23 cellular contexts compared by ENCODE assay signal in genomic region chr18:23280844-23281243, GRCh38.
"Had no signal": no experiment of that assay in that cellular context is flagged by ENCODE, and none has a peak within 500 bp of the region (broad histone marks: within the 10 kb centered on the region; RNA-seq: fewer than 3 reads in every experiment).

No MANE protein-coding gene starts in this region.

- FAIRE-seq: endometrium, islet of Langerhans, pancreas had no signal

- H3K4me3 ChIP-seq: esophagus muscularis mucosa, gastrocnemius medialis, heart right ventricle, neural progenitor cell, pancreas, smooth muscle cell, suprapubic skin, thyroid gland, upper lobe of left lung had no signal

- H3K4me1 ChIP-seq: gastrocnemius medialis, pancreas, thyroid gland had no signal

- DNase-seq: cortex of kidney; effector memory CD4-positive, alpha-beta T cell; gastrocnemius medialis; heart right ventricle; hypothalamus; kidney glomerular epithelial cell; midbrain; nucleus accumbens; pancreas; right cardiac atrium; stimulated activated CD4-positive, alpha-beta T cell treated with anti-CD3 and anti-CD28 coated beads, Interleukin-4, amount 100 ng/mL, for 1 hour; stimulated activated CD8-positive, alpha-beta memory T cell treated with anti-CD3 and anti-CD28 coated beads, Interleukin-4, amount 100 ng/mL, for 48 hours; stimulated activated naive CD8-positive, alpha-beta T cell treated with anti-CD3 and anti-CD28 coated beads, Interleukin-15, Interleukin-2, amounts not matched to agents 100 U/mL and 50 U/mL, for 24 hours; thyroid gland had no signal

- H3K9ac ChIP-seq: neural progenitor cell had no signal

- H3K4me2 ChIP-seq: neural progenitor cell, smooth muscle cell had no signal

- H3K27ac ChIP-seq: esophagus muscularis mucosa, gastrocnemius medialis, heart right ventricle, neural progenitor cell, pancreas, suprapubic skin, thyroid gland had no signal

- H3K9me3 ChIP-seq: gastrocnemius medialis, pancreas, suprapubic skin, thyroid gland, upper lobe of left lung had no signal

- H3K27me3 ChIP-seq: esophagus muscularis mucosa, gastrocnemius medialis, heart right ventricle, neural progenitor cell, pancreas, suprapubic skin, thyroid gland, upper lobe of left lung had no signal

- ATAC-seq: gastrocnemius medialis; heart right ventricle; natural killer cell treated with Interleukin-12 subunit alpha and Interleukin-12 subunit beta and Interleukin-15 and Interleukin-18, amount 100 ng/mL, for 72 hours; pancreas; stimulated activated effector memory CD8-positive, alpha-beta T cell treated with anti-CD3 and anti-CD28 coated beads, Interleukin-12 subunit alpha, Interleukin-12 subunit beta, amount 100 ng/mL, for 72 hours; stimulated activated naive CD8-positive, alpha-beta T cell treated with anti-CD3 and anti-CD28 coated beads, Interleukin-15, Interleukin-2, amounts not matched to agents 100 U/mL and 50 U/mL, for 24 hours had no signal

- H2AFZ ChIP-seq: neural progenitor cell had no signal

- H3K36me3 ChIP-seq: esophagus muscularis mucosa, gastrocnemius medialis, heart right ventricle, neural progenitor cell, pancreas, suprapubic skin, thyroid gland, upper lobe of left lung had no signal
